Comparison of ENCODE assay signal across 10 cellular contexts in the genomic region with DNA sequence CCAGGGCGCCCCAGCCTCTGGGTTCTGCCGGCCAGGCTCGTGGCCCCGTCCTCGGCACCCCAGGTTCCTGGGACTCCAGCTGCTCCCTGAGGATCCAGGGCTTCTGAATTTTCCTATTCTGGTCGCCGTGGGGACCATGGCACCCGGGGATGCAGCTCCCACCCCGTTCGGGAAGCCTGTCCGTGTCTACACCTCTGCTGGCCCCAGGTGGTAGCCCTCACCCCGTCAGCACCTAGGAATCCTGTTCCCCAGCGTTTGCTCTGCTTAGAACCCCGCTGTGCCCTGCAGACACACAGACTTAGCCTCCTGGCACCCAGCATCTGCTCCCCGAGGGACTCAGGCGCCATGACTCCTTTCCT. TPM values are rescaled to one million over a fixed set of nuclear protein-coding genes. Genes with fewer than 3 reads are reported as not detected.
DNase-seq lines count a peak whose midpoint lies in the region; ATAC-seq, FAIRE-seq and TF ChIP-seq lines count a peak whose summit lies in the region.
"Had no signal": no experiment of that assay in that cellular context is flagged by ENCODE, and none has a peak within 500 bp of the region (broad histone marks: within the 10 kb centered on the region; RNA-seq: fewer than 3 reads in every experiment).

No MANE protein-coding gene starts in this region.

- peaks cover 0 to 4% (median 0%) of the 10 kb centered on the region in 4 donors for H3K36me3 ChIP-seq in esophagus muscularis mucosa

- peak overlapping the region; percentile 80 for H3K4me3 Mint-ChIP-seq in activated CD4-positive, alpha-beta T cell treated with anti-CD3 and anti-CD28 coated beads for 36 hours
- H3K4me3 Mint-ChIP-seq in stimulated activated effector memory CD8-positive, alpha-beta T cell treated with anti-CD3 and anti-CD28 coated beads, Interleukin-12 subunit alpha, Interleukin-12 subunit beta, amount 100 ng/mL, for 72 hours, result peak overlapping the region; percentile 85

- CTCF ChIA-PET in activated CD4-positive, alpha-beta T cell treated with anti-CD3 and anti-CD28 coated beads for 36 hours (lab: Charles Lee), result interaction anchor here (1.0 to 1.8 kb wide), 4 partner anchors 9 to 87 kb away, joined by 3 to 8 read pairs (median 4); no protein-coding TSS in a partner anchor

- DNase-seq in activated CD4-positive, alpha-beta T cell treated with anti-CD3 and anti-CD28 coated beads for 36 hours, result no peak
- DNase-seq in activated CD4-positive, alpha-beta T cell treated with anti-CD3 and anti-CD28 coated beads, Interleukin-2, amount 50 U/mL, for 48 hours, result no peak
- DNase-seq in esophagus muscularis mucosa (ENCODE audit: extremely low spot score) (no peak), HTR-8/SVneo (ENCODE audit: insufficient read length, low spot score) (no peak), caudate nucleus (lab: John Stamatoyannopoulos, UW) (no peak)
- DNase-seq in stimulated activated effector memory CD8-positive, alpha-beta T cell treated with anti-CD3 and anti-CD28 coated beads, Interleukin-12 subunit alpha, Interleukin-12 subunit beta, amount 100 ng/mL, for 72 hours (ENCODE audit: low spot score in 2 of 2), result no peak
- DNase-seq: NCI-H510A had no signal

- ATAC-seq in activated CD4-positive, alpha-beta T cell treated with anti-CD3 and anti-CD28 coated beads for 36 hours, result no peak
- ATAC-seq in SK-N-SH treated with all-trans-retinoic acid at 6 μM for 48 hours (no peak), HG03439 (IDR thresholded peaks at IDR 0.05; ENCODE audit: unreplicated experiment) (no peak)
- no peak for ATAC-seq in stimulated activated effector memory CD8-positive, alpha-beta T cell treated with anti-CD3 and anti-CD28 coated beads, Interleukin-12 subunit alpha, Interleukin-12 subunit beta, amount 100 ng/mL, for 72 hours

- no peak for TF ChIP-seq POLR2A in esophagus muscularis mucosa (IDR thresholded peaks at IDR 0.05; ENCODE audit: low read depth)

- no peaks in the 10 kb centered on the region for H3K9me3 Mint-ChIP-seq in activated CD4-positive, alpha-beta T cell treated with anti-CD3 and anti-CD28 coated beads for 36 hours (ENCODE audit: low read depth)
- H3K9me3 Mint-ChIP-seq in stimulated activated effector memory CD8-positive, alpha-beta T cell treated with anti-CD3 and anti-CD28 coated beads, Interleukin-12 subunit alpha, Interleukin-12 subunit beta, amount 100 ng/mL, for 72 hours, result no peaks in the 10 kb centered on the region

- H3K9me3 ChIP-seq in esophagus muscularis mucosa, result no peaks in the 10 kb centered on the region

- no peak overlapping the region for H3K27ac Mint-ChIP-seq in activated CD4-positive, alpha-beta T cell treated with anti-CD3 and anti-CD28 coated beads for 36 hours
- peak overlapping the region; percentile 32 for H3K27ac Mint-ChIP-seq in stimulated activated effector memory CD8-positive, alpha-beta T cell treated with anti-CD3 and anti-CD28 coated beads, Interleukin-12 subunit alpha, Interleukin-12 subunit beta, amount 100 ng/mL, for 72 hours

- H3K4me3 ChIP-seq in esophagus muscularis mucosa, result peak overlapping the region in 3 of 4 donors; percentile 69 to 86 (median 70)

- TF ChIP-seq EP300 in esophagus muscularis mucosa (IDR thresholded peaks at IDR 0.05), result no peak

- no peak for TF ChIP-seq CTCF in esophagus muscularis mucosa (IDR thresholded peaks at IDR 0.05)

- H3K27me3 Mint-ChIP-seq in activated CD4-positive, alpha-beta T cell treated with anti-CD3 and anti-CD28 coated beads for 36 hours, result peaks cover 8% of the 10 kb centered on the region

- intact Hi-C loops in activated CD4-positive, alpha-beta T cell treated with anti-CD3 and anti-CD28 coated beads for 36 hours (cut with DNase I, micrococcal nuclease), result loop anchor here in 1 of 2 experiments (10.0 kb wide), 1 partner anchor 796 kb away; a partner anchor contains a TSS
- intact Hi-C loops in esophagus muscularis mucosa (cut with DNase I), result no loop called here

- peaks cover 2% of the 10 kb centered on the region for H3K36me3 Mint-ChIP-seq in activated CD4-positive, alpha-beta T cell treated with anti-CD3 and anti-CD28 coated beads for 36 hours (ENCODE audit: low read depth)
- H3K36me3 Mint-ChIP-seq in stimulated activated effector memory CD8-positive, alpha-beta T cell treated with anti-CD3 and anti-CD28 coated beads, Interleukin-12 subunit alpha, Interleukin-12 subunit beta, amount 100 ng/mL, for 72 hours, result no peaks in the 10 kb centered on the region

- peaks cover 22 to 37% (median 32%) of the 10 kb centered on the region in 4 donors for H3K4me1 ChIP-seq in esophagus muscularis mucosa

- WGBS in esophagus muscularis mucosa, result 11% methylated on average over 16 of the region's 16 CpGs

- H3K27me3 ChIP-seq in esophagus muscularis mucosa, result no peaks in the 10 kb centered on the region

- peak overlapping the region in 1 of 4 donors; percentile 98 for H3K27ac ChIP-seq in esophagus muscularis mucosa (replicated peaks in 1 of 4)
- no peak overlapping the region for H3K27ac ChIP-seq in caudate nucleus (ENCODE audit: low read depth, low read length)
- H3K27ac ChIP-seq: HL-60 had no signal

- POLR2A ChIA-PET in activated CD4-positive, alpha-beta T cell treated with anti-CD3 and anti-CD28 coated beads for 36 hours (lab: Charles Lee), result interaction anchor here (1.2 kb wide), 1 partner anchor 8 kb away, joined by 3 read pairs; no protein-coding TSS in a partner anchor

- peaks cover 22% of the 10 kb centered on the region for H3K4me1 Mint-ChIP-seq in activated CD4-positive, alpha-beta T cell treated with anti-CD3 and anti-CD28 coated beads for 36 hours
- H3K4me1 Mint-ChIP-seq in stimulated activated effector memory CD8-positive, alpha-beta T cell treated with anti-CD3 and anti-CD28 coated beads, Interleukin-12 subunit alpha, Interleukin-12 subunit beta, amount 100 ng/mL, for 72 hours, result peaks cover 39% of the 10 kb centered on the region

- no peak for FAIRE-seq in HTR-8/SVneo (lab: Jason Lieb, UNC)

TF ChIP-seq in SK-N-SH treated with all-trans-retinoic acid at 6 μM for 48 hours, 23 proteins besides CTCF, POLR2A, EP300 and RAD21:
- TF ChIP-seq, protein P1, sequence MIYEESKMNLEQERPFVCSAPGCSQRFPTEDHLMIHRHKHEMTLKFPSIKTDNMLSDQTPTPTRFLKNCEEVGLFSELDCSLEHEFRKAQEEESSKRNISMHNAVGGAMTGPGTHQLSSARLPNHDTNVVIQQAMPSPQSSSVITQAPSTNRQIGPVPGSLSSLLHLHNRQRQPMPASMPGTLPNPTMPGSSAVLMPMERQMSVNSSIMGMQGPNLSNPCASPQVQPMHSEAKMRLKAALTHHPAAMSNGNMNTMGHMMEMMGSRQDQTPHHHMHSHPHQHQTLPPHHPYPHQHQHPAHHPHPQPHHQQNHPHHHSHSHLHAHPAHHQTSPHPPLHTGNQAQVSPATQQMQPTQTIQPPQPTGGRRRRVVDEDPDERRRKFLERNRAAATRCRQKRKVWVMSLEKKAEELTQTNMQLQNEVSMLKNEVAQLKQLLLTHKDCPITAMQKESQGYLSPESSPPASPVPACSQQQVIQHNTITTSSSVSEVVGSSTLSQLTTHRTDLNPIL (CRISPR knock-in tag; IDR thresholded peaks at IDR 0.05; ENCODE audit: low read depth), result no peak
- TF ChIP-seq ZFP3 (CRISPR knock-in tag; IDR thresholded peaks at IDR 0.05) (0 out of 2 replicates have a peak, but pooled peaks have one; percentile 1), ZC3H10 (CRISPR knock-in tag; IDR thresholded peaks at IDR 0.05) (no peak)
- TF ChIP-seq, protein P2, sequence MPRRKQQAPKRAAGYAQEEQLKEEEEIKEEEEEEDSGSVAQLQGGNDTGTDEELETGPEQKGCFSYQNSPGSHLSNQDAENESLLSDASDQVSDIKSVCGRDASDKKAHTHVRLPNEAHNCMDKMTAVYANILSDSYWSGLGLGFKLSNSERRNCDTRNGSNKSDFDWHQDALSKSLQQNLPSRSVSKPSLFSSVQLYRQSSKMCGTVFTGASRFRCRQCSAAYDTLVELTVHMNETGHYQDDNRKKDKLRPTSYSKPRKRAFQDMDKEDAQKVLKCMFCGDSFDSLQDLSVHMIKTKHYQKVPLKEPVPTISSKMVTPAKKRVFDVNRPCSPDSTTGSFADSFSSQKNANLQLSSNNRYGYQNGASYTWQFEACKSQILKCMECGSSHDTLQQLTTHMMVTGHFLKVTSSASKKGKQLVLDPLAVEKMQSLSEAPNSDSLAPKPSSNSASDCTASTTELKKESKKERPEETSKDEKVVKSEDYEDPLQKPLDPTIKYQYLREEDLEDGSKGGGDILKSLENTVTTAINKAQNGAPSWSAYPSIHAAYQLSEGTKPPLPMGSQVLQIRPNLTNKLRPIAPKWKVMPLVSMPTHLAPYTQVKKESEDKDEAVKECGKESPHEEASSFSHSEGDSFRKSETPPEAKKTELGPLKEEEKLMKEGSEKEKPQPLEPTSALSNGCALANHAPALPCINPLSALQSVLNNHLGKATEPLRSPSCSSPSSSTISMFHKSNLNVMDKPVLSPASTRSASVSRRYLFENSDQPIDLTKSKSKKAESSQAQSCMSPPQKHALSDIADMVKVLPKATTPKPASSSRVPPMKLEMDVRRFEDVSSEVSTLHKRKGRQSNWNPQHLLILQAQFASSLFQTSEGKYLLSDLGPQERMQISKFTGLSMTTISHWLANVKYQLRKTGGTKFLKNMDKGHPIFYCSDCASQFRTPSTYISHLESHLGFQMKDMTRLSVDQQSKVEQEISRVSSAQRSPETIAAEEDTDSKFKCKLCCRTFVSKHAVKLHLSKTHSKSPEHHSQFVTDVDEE (CRISPR knock-in tag; IDR thresholded peaks at IDR 0.05), result no peak

RNA-seq across cellular contexts. Expression of a gene that starts 1.0 kb away (rescaled TPM):
- 1 to 10 TPM; 5.4 to 6.1 TPM for total RNA-seq in activated CD4-positive, alpha-beta T cell treated with anti-CD3 and anti-CD28 coated beads for 36 hours
- 1 to 10 TPM; 3.3 to 8.4 (median 5.3) TPM for total RNA-seq in esophagus muscularis mucosa

RNA-seq across cellular contexts. Expression of a gene that starts 1.4 kb away (rescaled TPM):
- total RNA-seq in activated CD4-positive, alpha-beta T cell treated with anti-CD3 and anti-CD28 coated beads for 36 hours, result 1 to 10 TPM; 1.7 to 2.0 TPM
- total RNA-seq in esophagus muscularis mucosa, result 1 to 10 TPM in 3 of 4 donors, under 1 TPM in 1; 0.83 to 3.3 (median 1.9) TPM

RNA-seq across cellular contexts. Expression of a gene that starts 6.1 kb away (rescaled TPM):
- 1 to 10 TPM; 3.5 to 4.3 TPM for total RNA-seq in activated CD4-positive, alpha-beta T cell treated with anti-CD3 and anti-CD28 coated beads for 36 hours
- total RNA-seq in esophagus muscularis mucosa, result 10 to 100 TPM in 3 of 4 donors, 1 to 10 TPM in 1; 7.5 to 21.4 (median 15.5) TPM

RNA-seq across cellular contexts. Expression of a gene that starts 34.9 kb away (rescaled TPM):
- not detected for total RNA-seq in activated CD4-positive, alpha-beta T cell treated with anti-CD3 and anti-CD28 coated beads for 36 hours
- total RNA-seq in esophagus muscularis mucosa, result 10 to 100 TPM in 1 of 4 donors, 1 to 10 TPM in 2, under 1 TPM in 1; 0.83 to 11.1 (median 4.1) TPM

RNA-seq across cellular contexts. Expression of a gene that starts 35.1 kb away (rescaled TPM):
- total RNA-seq in activated CD4-positive, alpha-beta T cell treated with anti-CD3 and anti-CD28 coated beads for 36 hours, result 100 to 1,000 TPM; 225 to 306 TPM
- 100 to 1,000 TPM; 101 to 209 (median 145) TPM for total RNA-seq in esophagus muscularis mucosa
